ENCODE assay signal across 9 cellular contexts in the genomic region with DNA sequence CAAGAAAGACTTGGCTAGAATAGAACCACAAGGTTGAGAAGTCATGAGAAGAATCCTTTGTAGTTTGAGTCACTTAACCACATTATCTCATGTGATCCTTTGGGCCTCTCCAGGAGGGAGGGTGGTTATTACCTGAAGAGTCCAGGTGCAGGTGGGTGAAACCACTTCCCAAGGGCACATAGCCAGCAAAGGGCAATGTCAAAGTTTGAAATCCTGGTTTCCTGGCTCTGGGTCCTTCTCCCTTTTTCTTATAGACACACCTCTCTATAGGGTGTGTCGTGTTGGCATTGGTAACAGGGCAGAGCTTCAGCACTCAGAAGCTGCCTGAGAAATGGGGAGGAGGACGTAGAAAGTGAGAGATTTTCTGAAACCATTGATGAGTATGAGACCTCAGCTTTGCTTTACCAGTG.
DNase-seq lines count a peak whose midpoint lies in the region; ATAC-seq, FAIRE-seq and TF ChIP-seq lines count a peak whose summit lies in the region.
"Had no signal": no experiment of that assay in that cellular context is flagged by ENCODE, and none has a peak within 500 bp of the region (broad histone marks: within the 10 kb centered on the region; RNA-seq: fewer than 3 reads in every experiment).

No MANE protein-coding gene starts in this region.

- ATAC-seq in GM18505 (IDR thresholded peaks at IDR 0.05; ENCODE audit: unreplicated experiment): peak; percentile 83
- peak; percentile 88 for ATAC-seq in GM21717 (IDR thresholded peaks at IDR 0.05; ENCODE audit: unreplicated experiment)
- peak; percentile 73 for ATAC-seq in HG03571 (IDR thresholded peaks at IDR 0.05; ENCODE audit: unreplicated experiment)
- ATAC-seq in esophagus mucosa: peak; percentile 79

- DNase-seq in OCI-M1 (lab: John Stamatoyannopoulos, UW) (no peak), HTR-8/SVneo (ENCODE audit: insufficient read length, low spot score) (no peak), NCI-H2227 treated with DMSO at 0.1 percent for 48 hours (lab: John Stamatoyannopoulos, UW) (no peak)
- DNase-seq in activated CD4-positive, alpha-beta T cell treated with anti-CD3 and anti-CD28 coated beads for 48 hours: no peak

- TF ChIP-seq POLR2A in GM18505 (IDR thresholded peaks at IDR 0.05; ENCODE audit: borderline replicate concordance, extremely low read depth, insufficient read depth, insufficient read length): no peak

- FAIRE-seq in HTR-8/SVneo (lab: Jason Lieb, UNC): no peak
- FAIRE-seq: islet of Langerhans had no signal
